In genomic region chr4:26858947-26859401, GRCh38 we compare ENCODE assay signal across 8 cellular contexts. TPM values are rescaled to one million over a fixed set of nuclear protein-coding genes. Genes with fewer than 3 reads are reported as not detected.
DNase-seq lines count a peak whose midpoint lies in the region; ATAC-seq and TF ChIP-seq lines count a peak whose summit lies in the region.

No MANE protein-coding gene starts in this region.

- no peak for TF ChIP-seq CTCF in DND-41 (IDR thresholded peaks at IDR 0.05; ENCODE audit: borderline replicate concordance, extremely low read depth, low read length, poor library complexity, severe bottlenecking)
- TF ChIP-seq CTCF in MCF 10A (IDR thresholded peaks at IDR 0.05; ENCODE audit: unreplicated experiment) = no peak
- TF ChIP-seq CTCF in nephron (IDR thresholded peaks at IDR 0.05; ENCODE audit: unreplicated experiment in 3 of 3) = no peak

- DNase-seq in DND-41 (no peak), NCI-H1436 treated with DMSO at 0.1 percent for 48 hours (lab: John Stamatoyannopoulos, UW) (peak; percentile 20), MCF 10A (ENCODE audit: unreplicated experiment) (no peak), KG1 (lab: John Stamatoyannopoulos, UW) (no peak)

- peak overlapping the region; percentile 96 for H3K4me2 ChIP-seq in DND-41 (ENCODE audit: insufficient read depth, low read length)

- H2AFZ ChIP-seq in DND-41 (ENCODE audit: low read depth, low read length) = no peak overlapping the region

- no peaks in the 10 kb centered on the region for H3K27me3 ChIP-seq in DND-41 (ENCODE audit: insufficient read depth, low read length, poor library complexity)

- no peaks in the 10 kb centered on the region for H3K27me3 Mint-ChIP-seq in MCF 10A (ENCODE audit: insufficient read depth, unreplicated experiment)
- H3K27me3 Mint-ChIP-seq in nephron (ENCODE audit: low read depth) = no peaks in the 10 kb centered on the region

- no peaks in the 10 kb centered on the region for H3K9me3 Mint-ChIP-seq in MCF 10A (ENCODE audit: unreplicated experiment)
- H3K9me3 Mint-ChIP-seq in nephron = no peaks in the 10 kb centered on the region

- no TSS peak for BruUV-seq in MCF 10A (replicated peaks; lab: Mats Ljungman, UMichigan)

- H3K4me3 ChIP-seq in DND-41 (ENCODE audit: low read depth in 1 of 2, low read length in 2 of 2) = peak overlapping the region; percentile 31 to 65; a peak in 3 of 4 replicates

- H3K4me1 Mint-ChIP-seq in MCF 10A (ENCODE audit: insufficient read depth, unreplicated experiment) (peaks cover 37% of the 10 kb centered on the region), nephron (peaks cover 48% of the 10 kb centered on the region)

- no peaks in the 10 kb centered on the region for H3K36me3 ChIP-seq in DND-41 (ENCODE audit: insufficient read depth, low read length)

- ATAC-seq in DND-41 (ENCODE audit: insufficient read depth, low read depth) = no peak
- ATAC-seq in HG02973 (IDR thresholded peaks at IDR 0.05; ENCODE audit: unreplicated experiment) = no peak
- no peak for ATAC-seq in HG03135 (IDR thresholded peaks at IDR 0.05; ENCODE audit: unreplicated experiment)
- no peak for ATAC-seq in GM21529 (IDR thresholded peaks at IDR 0.05; ENCODE audit: unreplicated experiment)

- H4K20me1 ChIP-seq in DND-41 (ENCODE audit: insufficient read depth, low read length) = peaks cover 10% of the 10 kb centered on the region; the same call in 1 of the 2 replicates

- H3K4me3 Mint-ChIP-seq in MCF 10A (ENCODE audit: unreplicated experiment) = peak overlapping the region; percentile 88
- H3K4me3 Mint-ChIP-seq in nephron = peak overlapping the region; percentile 91 to 94 (median 93)

- intact Hi-C loops in MCF 10A (cut with micrococcal nuclease) = loop anchor here (5.0 kb wide), 1 partner anchor 72 kb away; no protein-coding TSS in a partner anchor

- H3K27ac Mint-ChIP-seq in MCF 10A (ENCODE audit: low read depth, unreplicated experiment) = peak overlapping the region; percentile 40
- H3K27ac Mint-ChIP-seq in nephron = peak overlapping the region; percentile 91 to 94 (median 92)

- peak overlapping the region; percentile 94 for H3K27ac ChIP-seq in DND-41 (ENCODE audit: low read length)

- CTCF ChIA-PET in MCF 10A (lab: Yijun Ruan, JAX) = interaction anchor here (0.7 to 2.7 kb wide), 3 partner anchors 110 to 399 kb away, joined by 3 to 8 read pairs (median 4); no protein-coding TSS in a partner anchor

- POLR2A ChIA-PET in MCF 10A (lab: Yijun Ruan, JAX) = interaction anchor here (0.6 to 6.5 kb wide), 5 partner anchors 14 to 1311 kb away, joined by 3 to 97 read pairs (median 75); no protein-coding TSS in a partner anchor

- peaks cover 50% of the 10 kb centered on the region for H3K79me2 ChIP-seq in DND-41 (ENCODE audit: insufficient read depth, low read length)

- H3K36me3 Mint-ChIP-seq in MCF 10A (ENCODE audit: insufficient read depth, unreplicated experiment) (no peaks in the 10 kb centered on the region), nephron (ENCODE audit: low read depth) (no peaks in the 10 kb centered on the region)

- peak overlapping the region; percentile 67 for H3K9ac ChIP-seq in DND-41 (ENCODE audit: low read depth, low read length)

- peaks cover 47% of the 10 kb centered on the region for H3K4me1 ChIP-seq in DND-41 (ENCODE audit: insufficient read depth, low read length)

- H3K9me3 ChIP-seq in DND-41 (ENCODE audit: insufficient read depth, low read length, severe bottlenecking) = no peaks in the 10 kb centered on the region

RNA-seq across cellular contexts. Expression of gene STIM2, which starts 1.7 kb away (rescaled TPM):
- total RNA-seq in MCF 10A (2022) = 17.4 and 18.5 TPM in 2 replicates
